In the genomic region with DNA sequence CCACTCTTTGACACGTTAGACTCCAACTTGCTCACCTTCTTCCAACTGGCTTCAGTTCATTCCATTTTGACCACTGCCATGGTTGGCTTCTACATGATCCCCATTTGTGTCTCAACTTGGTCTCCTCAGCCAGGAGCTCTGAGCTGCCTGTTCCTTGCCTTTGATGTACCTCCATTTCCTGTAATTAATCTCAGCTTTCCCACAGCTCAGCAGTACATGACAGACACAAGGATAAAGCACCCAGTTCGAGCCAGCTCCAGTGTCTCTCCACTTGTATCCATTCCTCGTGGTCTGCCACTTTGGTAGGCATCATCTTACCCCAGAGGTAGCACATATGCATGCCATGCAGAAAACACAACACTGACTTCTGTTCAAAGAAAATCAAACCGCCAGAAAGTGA, we compare ENCODE assay signal across 21 cellular contexts.
DNase-seq lines count a peak whose midpoint lies in the region; ATAC-seq, FAIRE-seq and TF ChIP-seq lines count a peak whose summit lies in the region.
"Had no signal": no experiment of that assay in that cellular context is flagged by ENCODE, and none has a peak within 500 bp of the region (broad histone marks: within the 10 kb centered on the region; RNA-seq: fewer than 3 reads in every experiment).

No MANE protein-coding gene starts in this region.

- peaks cover 28% of the 10 kb centered on the region for H3K36me3 Mint-ChIP-seq in activated naive CD4-positive, alpha-beta T cell treated with anti-CD3 and anti-CD28 coated beads, Interleukin-2, amount 50 U/mL, for 24 hours
- H3K36me3 Mint-ChIP-seq in astrocyte (ENCODE audit: low read depth, unreplicated experiment) = no peaks in the 10 kb centered on the region

- H3K9me3 Mint-ChIP-seq in activated naive CD4-positive, alpha-beta T cell treated with anti-CD3 and anti-CD28 coated beads, Interleukin-2, amount 50 U/mL, for 24 hours = no peaks in the 10 kb centered on the region
- H3K9me3 Mint-ChIP-seq in astrocyte (ENCODE audit: unreplicated experiment) = peaks cover 2% of the 10 kb centered on the region
- H3K9me3 Mint-ChIP-seq: CD4-positive, alpha-beta T cell had no signal

- H3K9me3 ChIP-seq in astrocyte (ENCODE audit: insufficient read depth, low read depth, low read length) = no peaks in the 10 kb centered on the region
- H3K9me3 ChIP-seq in heart right ventricle = peaks cover 0 to 6% (median 0%) of the 10 kb centered on the region in 11 donors
- H3K9me3 ChIP-seq: MG63, SJSA1 had no signal

- peaks cover 79% of the 10 kb centered on the region for H3K4me1 Mint-ChIP-seq in activated naive CD4-positive, alpha-beta T cell treated with anti-CD3 and anti-CD28 coated beads, Interleukin-2, amount 50 U/mL, for 24 hours
- no peaks in the 10 kb centered on the region for H3K4me1 Mint-ChIP-seq in astrocyte (ENCODE audit: low read depth, unreplicated experiment)

- FAIRE-seq in astrocyte (lab: Jason Lieb, UNC) = no peak
- FAIRE-seq: H1, RCC 7860 had no signal

- WGBS in heart right ventricle, 2 donors = 75 to 78% methylated on average over 4 of the region's 4 CpGs

- no peak overlapping the region for H3K4me3 Mint-ChIP-seq in activated naive CD4-positive, alpha-beta T cell treated with anti-CD3 and anti-CD28 coated beads, Interleukin-2, amount 50 U/mL, for 24 hours
- no peak overlapping the region for H3K4me3 Mint-ChIP-seq in astrocyte (ENCODE audit: unreplicated experiment)
- H3K4me3 Mint-ChIP-seq: CD4-positive, alpha-beta T cell had no signal

- H3K27me3 ChIP-seq in astrocyte (ENCODE audit: insufficient read depth, low read length) (no peaks in the 10 kb centered on the region), heart right ventricle (peaks cover 0 to 4% (median 0%) of the 10 kb centered on the region in 7 donors)

- no peak for DNase-seq in activated naive CD4-positive, alpha-beta T cell treated with anti-CD3 and anti-CD28 coated beads, Interleukin-2, amount 50 U/mL, for 16 hours
- DNase-seq in NCI-H510A (lab: John Stamatoyannopoulos, UW) (peak; percentile 4), astrocyte (ENCODE audit: low read depth) (peak; percentile 18), heart right ventricle (no peak), ureter (ENCODE audit: low spot score) (no peak)
- DNase-seq: CD4-positive, alpha-beta T cell; COR-L47; DMS79; Kasumi-1; MG63; NCI-H1436; NCI-H187 treated with DMSO at 0.1 percent for 48 hours; NCI-H446 treated with DMSO at 0.1 percent for 48 hours; NCI-H774; OCI-M1 had no signal

- TF ChIP-seq CTCF in astrocyte (IDR thresholded peaks at IDR 0.05; ENCODE audit: insufficient read depth, low read depth, low read length) = no peak
- no peak for TF ChIP-seq CTCF in heart right ventricle (IDR thresholded peaks at IDR 0.05)

- H3K27ac ChIP-seq in astrocyte (ENCODE audit: low read depth, low read length) = no peak overlapping the region
- no peak overlapping the region for H3K27ac ChIP-seq in heart right ventricle
- H3K27ac ChIP-seq: SJSA1 had no signal

- no peak overlapping the region for H3K9ac ChIP-seq in astrocyte (ENCODE audit: low read length)

- no peaks in the 10 kb centered on the region for H3K36me3 ChIP-seq in astrocyte (ENCODE audit: insufficient read depth, low read length)
- no peaks in the 10 kb centered on the region for H3K36me3 ChIP-seq in heart right ventricle
- H3K36me3 ChIP-seq: MG63, SJSA1 had no signal

- H2AFZ ChIP-seq in astrocyte (ENCODE audit: low read depth, low read length) = no peak overlapping the region

- intact Hi-C loops in heart right ventricle (cut with DNase I) = no loop called here

- no peak for ATAC-seq in heart right ventricle
- ATAC-seq in GM19023 (IDR thresholded peaks at IDR 0.05; ENCODE audit: unreplicated experiment) = no peak
- ATAC-seq: HCT116 had no signal

- no peaks in the 10 kb centered on the region for H3K79me2 ChIP-seq in astrocyte (ENCODE audit: insufficient read depth, low read length)

- no peaks in the 10 kb centered on the region for H3K27me3 Mint-ChIP-seq in activated naive CD4-positive, alpha-beta T cell treated with anti-CD3 and anti-CD28 coated beads, Interleukin-2, amount 50 U/mL, for 24 hours
- H3K27me3 Mint-ChIP-seq in astrocyte (ENCODE audit: low read depth, unreplicated experiment) = peaks cover 15% of the 10 kb centered on the region
- H3K27me3 Mint-ChIP-seq: CD4-positive, alpha-beta T cell had no signal

- no peak overlapping the region for H3K4me2 ChIP-seq in astrocyte (ENCODE audit: low read length)

- no peak overlapping the region for H3K4me3 ChIP-seq in astrocyte (ENCODE audit: insufficient read depth, low read depth, low read length)
- H3K4me3 ChIP-seq in heart right ventricle = no peak overlapping the region
- H3K4me3 ChIP-seq: MG63, SJSA1 had no signal

- H3K4me1 ChIP-seq in astrocyte (ENCODE audit: insufficient read depth, low read length) = no peaks in the 10 kb centered on the region
- peaks cover 0 to 5% (median 0%) of the 10 kb centered on the region in 9 donors for H3K4me1 ChIP-seq in heart right ventricle
- H3K4me1 ChIP-seq: SJSA1 had no signal

- H3K27ac Mint-ChIP-seq in activated naive CD4-positive, alpha-beta T cell treated with anti-CD3 and anti-CD28 coated beads, Interleukin-2, amount 50 U/mL, for 24 hours = peak overlapping the region; percentile 81
- H3K27ac Mint-ChIP-seq in astrocyte (ENCODE audit: unreplicated experiment) = no peak overlapping the region
- H3K27ac Mint-ChIP-seq: CD4-positive, alpha-beta T cell had no signal

- H4K20me1 ChIP-seq in astrocyte (ENCODE audit: insufficient read depth, low read length) = no peaks in the 10 kb centered on the region

Comparison
In these comparisons a context has a peak if more than half of its experiments do, and no peak if none do; other contexts are left out.
1. DNase-seq: peak in NCI-H510A (single experiment) and astrocyte (single experiment); none in activated naive CD4-positive, alpha-beta T cell treated with anti-CD3 and anti-CD28 coated beads, Interleukin-2, amount 50 U/mL, for 16 hours (single experiment), heart right ventricle (0 of 2) and ureter (single experiment).